In genomic region chr16:53768593-53768992, GRCh38 we compare ENCODE assay signal across 11 cellular contexts.
DNase-seq lines count a peak whose midpoint lies in the region; ATAC-seq and TF ChIP-seq lines count a peak whose summit lies in the region.
"Had no signal": no experiment of that assay in that cellular context is flagged by ENCODE, and none has a peak within 500 bp of the region (broad histone marks: within the 10 kb centered on the region; RNA-seq: fewer than 3 reads in every experiment).

No MANE protein-coding gene starts in this region.

- no peaks in the 10 kb centered on the region for H3K36me3 Mint-ChIP-seq in WTC11

- peak overlapping the region; percentile 73 for H3K4me2 ChIP-seq in skeletal muscle satellite cell (ENCODE audit: low read length)

- CTCF ChIA-PET in WTC11 (lab: Charles Lee), result interaction anchor here (1.7 kb wide), 1 partner anchor 26 kb away, joined by 4 read pairs; no protein-coding TSS in a partner anchor

- POLR2A ChIA-PET in WTC11 (lab: Charles Lee), result no interaction called here

- ATAC-seq in activated CD4-positive, CD25-positive, alpha-beta regulatory T cell treated with anti-CD3 and anti-CD28 coated beads, Interleukin-2, amount 50 U/mL, for 24 hours, result peak; percentile 60 to 82
- ATAC-seq in WTC11, result no peak

- H3K9me3 Mint-ChIP-seq in WTC11, result no peaks in the 10 kb centered on the region
- H3K9me3 Mint-ChIP-seq: activated B cell treated with CpG ODN at 0.5 μM for 24 hours had no signal

- H3K27me3 ChIP-seq in skeletal muscle satellite cell (ENCODE audit: control insufficient read depth, insufficient read depth, low read length), result no peaks in the 10 kb centered on the region
- H3K27me3 ChIP-seq: BLaER1 treated with 17β-estradiol and CSF1 and Interleukin-3, amounts not matched to agents 10 nM and 100 nM had no signal

- DNase-seq in activated CD4-positive, CD25-positive, alpha-beta regulatory T cell treated with anti-CD3 and anti-CD28 coated beads, Interleukin-2, amount 50 U/mL, for 72 hours, result no peak
- DNase-seq in OCI-M1 (lab: John Stamatoyannopoulos, UW) (peak; percentile 60), epithelial cell of prostate (ENCODE audit: low read depth, low spot score) (peak; percentile 88), NCI-H526 (lab: John Stamatoyannopoulos, UW) (no peak), SKM-1 treated with dmso at 0.1 percent for 144 hours (lab: John Stamatoyannopoulos, UW; ENCODE audit: unreplicated experiment) (no peak), WTC11 (ENCODE audit: low spot score) (no peak)
- DNase-seq: activated B cell treated with CpG ODN at 0.5 μM for 24 hours, NCI-H2081 had no signal

- no peak overlapping the region for H3K27ac Mint-ChIP-seq in WTC11
- H3K27ac Mint-ChIP-seq: activated B cell treated with CpG ODN at 0.5 μM for 24 hours had no signal

- no peaks in the 10 kb centered on the region for H3K27me3 Mint-ChIP-seq in WTC11 (ENCODE audit: low read depth)
- H3K27me3 Mint-ChIP-seq: activated B cell treated with CpG ODN at 0.5 μM for 24 hours had no signal

- H3K4me1 ChIP-seq in skeletal muscle satellite cell (ENCODE audit: control insufficient read depth, insufficient read depth, low read length), result peaks cover 63% of the 10 kb centered on the region

- no peak overlapping the region for H3K4me3 Mint-ChIP-seq in WTC11
- H3K4me3 Mint-ChIP-seq: activated B cell treated with CpG ODN at 0.5 μM for 24 hours had no signal

- H3K4me3 ChIP-seq in skeletal muscle satellite cell (ENCODE audit: low read length), result peak overlapping the region; percentile 16
- H3K4me3 ChIP-seq: BLaER1 treated with 17β-estradiol and CSF1 and Interleukin-3, amounts not matched to agents 10 nM and 100 nM had no signal

- H3K36me3 ChIP-seq in skeletal muscle satellite cell (ENCODE audit: insufficient read depth, low read length), result no peaks in the 10 kb centered on the region

- no peak for TF ChIP-seq CTCF in WTC11 (IDR thresholded peaks at IDR 0.05)

- H3K9me3 ChIP-seq in skeletal muscle satellite cell (replicated peaks; ENCODE audit: low read length), result no peaks in the 10 kb centered on the region
- H3K9me3 ChIP-seq: BLaER1 treated with 17β-estradiol and CSF1 and Interleukin-3, amounts not matched to agents 10 nM and 100 nM had no signal

- H3K9ac ChIP-seq in skeletal muscle satellite cell (ENCODE audit: low read depth, low read length), result peak overlapping the region; percentile 71
- H3K9ac ChIP-seq: BLaER1 treated with 17β-estradiol and CSF1 and Interleukin-3, amounts not matched to agents 10 nM and 100 nM had no signal

- 0 out of 2 replicates have a peak, but pooled peaks cover 3% of the 10 kb centered on the region for H3K4me1 Mint-ChIP-seq in WTC11

- H3K27ac ChIP-seq in epithelial cell of prostate, result peak overlapping the region; percentile 59
- H3K27ac ChIP-seq: BLaER1 treated with 17β-estradiol and CSF1 and Interleukin-3, amounts not matched to agents 10 nM and 100 nM had no signal

TF ChIP-seq in WTC11, 78 proteins besides CTCF, POLR2A, EP300 and RAD21:
- TF ChIP-seq ZBTB21 (CRISPR knock-in tag; IDR thresholded peaks at IDR 0.05; ENCODE audit: borderline replicate concordance), result no peak
- no peak for TF ChIP-seq ZNF138 (CRISPR knock-in tag; conservative IDR thresholded peaks at IDR 0.05)
- TF ChIP-seq KAT7 (CRISPR knock-in tag; IDR thresholded peaks at IDR 0.05; ENCODE audit: borderline replicate concordance), result no peak
- TF ChIP-seq USF1 (CRISPR knock-in tag; IDR thresholded peaks at IDR 0.05), result no peak

Comparison
In these comparisons a context has a peak if more than half of its experiments do, and no peak if none do; other contexts are left out.
1. DNase-seq: peak in OCI-M1 (single experiment) and epithelial cell of prostate (single experiment); none in activated CD4-positive, CD25-positive, alpha-beta regulatory T cell treated with anti-CD3 and anti-CD28 coated beads, Interleukin-2, amount 50 U/mL, for 72 hours (single experiment), NCI-H526 (0 of 2), SKM-1 treated with dmso at 0.1 percent for 144 hours (single experiment) and WTC11 (single experiment).